Comparison of ENCODE assay signal across 1 cellular context in the genomic region with DNA sequence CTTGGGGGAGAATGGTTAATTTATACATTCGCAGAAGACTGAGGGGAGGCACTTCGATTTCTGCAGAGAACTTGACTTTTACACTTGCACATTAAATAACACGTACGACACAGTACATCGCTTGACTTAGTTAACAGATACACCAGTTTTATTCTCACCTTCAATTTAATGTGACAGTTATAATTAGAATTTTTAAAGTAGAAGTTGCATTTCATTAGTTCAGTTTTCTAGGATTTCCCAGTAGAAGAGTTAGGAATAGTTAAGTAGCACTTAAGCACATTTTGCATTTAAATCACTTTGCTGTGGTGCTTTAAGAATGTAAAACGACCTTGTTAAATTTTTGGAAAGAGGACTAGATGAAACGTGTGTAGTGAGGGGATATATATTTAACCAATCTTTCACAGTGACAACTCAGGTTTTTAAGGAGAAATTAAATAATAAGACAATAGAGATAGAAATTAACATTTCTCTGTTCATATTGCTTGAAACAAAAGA.
TF ChIP-seq lines count a peak whose summit lies in the region.

No MANE protein-coding gene starts in this region.

TF ChIP-seq in K562, 482 proteins besides CTCF, POLR2A, EP300 and RAD21 (continued from another document):
- no peak for TF ChIP-seq NCOA6 (IDR thresholded peaks at IDR 0.05)
- no peak for TF ChIP-seq ZSCAN32 (CRISPR knock-in tag; IDR thresholded peaks at IDR 0.05)
- no peak for TF ChIP-seq MBD1 (CRISPR knock-in tag; IDR thresholded peaks at IDR 0.05)
- no peak for TF ChIP-seq OTX1 (CRISPR knock-in tag; IDR thresholded peaks at IDR 0.05)
TF ChIP-seq in K562: peak in this region for 0.
